9 cellular contexts compared by ENCODE assay signal in genomic region chr6:134287863-134288537, GRCh38. TPM values are rescaled to one million over a fixed set of nuclear protein-coding genes. Genes with fewer than 3 reads are reported as not detected.
A peak's percentile ranks its signal among the peaks of the same experiment; 100 is the strongest.
DNase-seq lines count a peak whose midpoint lies in the region; ATAC-seq lines count a peak whose summit lies in the region.
"Had no signal": no experiment of that assay in that cellular context is flagged by ENCODE, and none has a peak within 500 bp of the region (broad histone marks: within the 10 kb centered on the region; RNA-seq: fewer than 3 reads in every experiment).

No MANE protein-coding gene starts in this region.

- peaks cover 5% of the 10 kb centered on the region for H3K9me3 Mint-ChIP-seq in T-helper 1 cell treated with Interleukin-12 subunit alpha and Interleukin-12 subunit beta and Interleukin-4 antibody, amounts not matched to agents 30 μg/mL and 1 μg/mL, for 36 hours
- H3K9me3 Mint-ChIP-seq: central memory CD8-positive, alpha-beta T cell had no signal

- peak overlapping the region; percentile 19 for H3K4me3 Mint-ChIP-seq in T-helper 1 cell treated with Interleukin-12 subunit alpha and Interleukin-12 subunit beta and Interleukin-4 antibody, amounts not matched to agents 30 μg/mL and 1 μg/mL, for 36 hours
- H3K4me3 Mint-ChIP-seq: central memory CD8-positive, alpha-beta T cell had no signal

- no peaks in the 10 kb centered on the region for H3K9me3 ChIP-seq in mucosa of rectum (ENCODE audit: control insufficient read depth in 2 of 2, low read length in 2 of 2)
- H3K9me3 ChIP-seq in aorta (ENCODE audit: control insufficient read depth, low read length), result no peaks in the 10 kb centered on the region

- peaks cover 0 to 3% of the 10 kb centered on the region in 2 donors for H3K4me1 ChIP-seq in mucosa of rectum (ENCODE audit: control insufficient read depth in 2 of 2, insufficient read depth in 2 of 2, low read length in 2 of 2)
- H3K4me1 ChIP-seq in aorta (ENCODE audit: control insufficient read depth in 1 of 2, insufficient read depth in 2 of 2, low read length in 2 of 2), result no peaks in the 10 kb centered on the region

- peaks cover 32% of the 10 kb centered on the region for H3K4me1 Mint-ChIP-seq in T-helper 1 cell treated with Interleukin-12 subunit alpha and Interleukin-12 subunit beta and Interleukin-4 antibody, amounts not matched to agents 30 μg/mL and 1 μg/mL, for 36 hours (ENCODE audit: low read depth)

- no peaks in the 10 kb centered on the region for H3K27me3 Mint-ChIP-seq in T-helper 1 cell treated with Interleukin-12 subunit alpha and Interleukin-12 subunit beta and Interleukin-4 antibody, amounts not matched to agents 30 μg/mL and 1 μg/mL, for 36 hours (ENCODE audit: low read depth)
- H3K27me3 Mint-ChIP-seq: central memory CD8-positive, alpha-beta T cell had no signal

- H3K27me3 ChIP-seq in mucosa of rectum (ENCODE audit: control insufficient read depth in 2 of 2, insufficient read depth in 2 of 2, low read length in 2 of 2) (no peaks in the 10 kb centered on the region), aorta (ENCODE audit: control insufficient read depth in 1 of 2, insufficient read depth in 2 of 2, low read length in 1 of 2) (no peaks in the 10 kb centered on the region)

- WGBS in aorta, 2 donors, result 90 to 95% methylated on average over 2 of the region's 2 CpGs

- ATAC-seq in GM18502 (IDR thresholded peaks at IDR 0.05; ENCODE audit: poor library complexity, unreplicated experiment), result peak; percentile 39
- peak; percentile 47 for ATAC-seq in HG02759 (IDR thresholded peaks at IDR 0.05; ENCODE audit: unreplicated experiment)
- no peak for ATAC-seq in aorta (ENCODE audit: low FRiP score)

- H3K27ac ChIP-seq in mucosa of rectum (ENCODE audit: low read depth in 2 of 2, low read length in 2 of 2) (peak overlapping the region; percentile 37 to 62), aorta (ENCODE audit: low read depth in 1 of 2, low read length in 2 of 2) (no peak overlapping the region)

- H3K36me3 ChIP-seq in mucosa of rectum (ENCODE audit: control insufficient read depth in 2 of 2, insufficient read depth in 2 of 2, low read length in 2 of 2) (no peaks in the 10 kb centered on the region), aorta (ENCODE audit: control insufficient read depth in 1 of 2, insufficient read depth in 2 of 2, low read length in 1 of 2) (no peaks in the 10 kb centered on the region)

- no peak overlapping the region for H3K9ac ChIP-seq in mucosa of rectum (ENCODE audit: low read depth in 1 of 2, low read length in 2 of 2)

- peaks cover 3% of the 10 kb centered on the region for H3K36me3 Mint-ChIP-seq in T-helper 1 cell treated with Interleukin-12 subunit alpha and Interleukin-12 subunit beta and Interleukin-4 antibody, amounts not matched to agents 30 μg/mL and 1 μg/mL, for 36 hours (ENCODE audit: low read depth)

- intact Hi-C loops in aorta (cut with DNase I), result no loop called here

- no peak overlapping the region for H3K4me3 ChIP-seq in mucosa of rectum (ENCODE audit: low read length in 2 of 2)
- no peak overlapping the region for H3K4me3 ChIP-seq in aorta (ENCODE audit: low read length in 2 of 2)

- H3K27ac Mint-ChIP-seq in T-helper 1 cell treated with Interleukin-12 subunit alpha and Interleukin-12 subunit beta and Interleukin-4 antibody, amounts not matched to agents 30 μg/mL and 1 μg/mL, for 36 hours, result peak overlapping the region; percentile 76

- DNase-seq in aorta (no peak), NCI-H1436 (lab: John Stamatoyannopoulos, UW) (no peak), NCI-H524 (lab: John Stamatoyannopoulos, UW) (no peak), NCI-H128 (lab: John Stamatoyannopoulos, UW; ENCODE audit: unreplicated experiment) (no peak)

RNA-seq across cellular contexts. Expression of gene SGK1, which starts 29.9 kb away (rescaled TPM):
- 100 to 1,000 TPM in 1 of 2 donors, 10 to 100 TPM in 1; 89.7 to 122 TPM for total RNA-seq in aorta
- 100 to 1,000 TPM in 1 of 2 donors, 10 to 100 TPM in 1; 11.3 to 150 TPM for polyA plus RNA-seq in aorta

Comparison
In these comparisons a context has a peak if more than half of its experiments do, and no peak if none do; other contexts are left out.
1. H3K27ac ChIP-seq: peak in mucosa of rectum (2 of 2); none in aorta (0 of 2).